In genomic region chr21:46097826-46098286, GRCh38 we compare ENCODE assay signal across 9 cellular contexts. TPM values are rescaled to one million over a fixed set of nuclear protein-coding genes. Genes with fewer than 3 reads are reported as not detected.
A peak's percentile ranks its signal among the peaks of the same experiment; 100 is the strongest.
DNase-seq lines count a peak whose midpoint lies in the region; ATAC-seq lines count a peak whose summit lies in the region.
"Had no signal": no experiment of that assay in that cellular context is flagged by ENCODE, and none has a peak within 500 bp of the region (broad histone marks: within the 10 kb centered on the region; RNA-seq: fewer than 3 reads in every experiment).

COL6A2 (plus strand) TSS chr21:46098112.

- H3K4me1 Mint-ChIP-seq in central memory CD8-positive, alpha-beta T cell, result peaks cover 19% of the 10 kb centered on the region

- peak; percentile 44 for ATAC-seq in central memory CD8-positive, alpha-beta T cell (replicated peaks; ENCODE audit: extremely low read depth, poor library complexity, severe bottlenecking)
- ATAC-seq in left lobe of liver (peak; percentile 73), GM21447 (IDR thresholded peaks at IDR 0.05; ENCODE audit: unreplicated experiment) (no peak)

- no peak within 1 kb of the TSS for H3K27ac Mint-ChIP-seq in central memory CD8-positive, alpha-beta T cell (ENCODE audit: low read depth)
- H3K27ac Mint-ChIP-seq: dendritic cell treated with granulocyte-macrophage colony-stimulating factor and Interleukin-4, amounts not matched to agents 40 ng/mL and 50 ng/mL, for 4 days had no signal

- peaks cover 20% of the 10 kb centered on the region for H3K27me3 Mint-ChIP-seq in central memory CD8-positive, alpha-beta T cell

- peak within 1 kb of the TSS; percentile 71 for H3K4me3 Mint-ChIP-seq in central memory CD8-positive, alpha-beta T cell
- H3K4me3 Mint-ChIP-seq: dendritic cell treated with granulocyte-macrophage colony-stimulating factor and Interleukin-4, amounts not matched to agents 40 ng/mL and 50 ng/mL, for 4 days had no signal

- DNase-seq in NCI-H748 (lab: John Stamatoyannopoulos, UW; ENCODE audit: unreplicated experiment) (peak; percentile 41), NCI-H748 treated with DMSO at 0.1 percent for 48 hours (lab: John Stamatoyannopoulos, UW) (no peak), left lobe of liver (ENCODE audit: low spot score) (peak; percentile 45), GM19240 (ENCODE audit: insufficient read length, low spot score) (no peak)
- DNase-seq in activated CD4-positive, CD25-positive, alpha-beta regulatory T cell treated with anti-CD3 and anti-CD28 coated beads, Interleukin-2, amount 50 U/mL, for 72 hours, result peak; percentile 60
- DNase-seq in central memory CD8-positive, alpha-beta T cell (ENCODE audit: low spot score in 2 of 2), result peak; percentile 13 to 16
- peak; percentile 21 to 56 for DNase-seq in stimulated activated CD4-positive, alpha-beta T cell treated with anti-CD3 and anti-CD28 coated beads, Interleukin-2, amount 100 ng/mL, for 48 hours

- H3K9me3 Mint-ChIP-seq in central memory CD8-positive, alpha-beta T cell, result peaks cover 6% of the 10 kb centered on the region

- H3K36me3 Mint-ChIP-seq in central memory CD8-positive, alpha-beta T cell (ENCODE audit: insufficient read depth), result peaks cover 15% of the 10 kb centered on the region

RNA-seq across cellular contexts. Expression of gene COL6A2, which starts in this region (rescaled TPM):
- total RNA-seq in left lobe of liver, result 34.9 TPM

Comparison
In these comparisons a context has a peak if more than half of its experiments do, and no peak if none do; other contexts are left out.
1. DNase-seq: peak in NCI-H748 (single experiment), activated CD4-positive, CD25-positive, alpha-beta regulatory T cell treated with anti-CD3 and anti-CD28 coated beads, Interleukin-2, amount 50 U/mL, for 72 hours (single experiment), central memory CD8-positive, alpha-beta T cell (2 of 2), left lobe of liver (single experiment) and stimulated activated CD4-positive, alpha-beta T cell treated with anti-CD3 and anti-CD28 coated beads, Interleukin-2, amount 100 ng/mL, for 48 hours (2 of 2); none in NCI-H748 treated with DMSO at 0.1 percent for 48 hours (single experiment) and GM19240 (single experiment).